ENCODE assay signal across 1 cellular context in the genomic region with DNA sequence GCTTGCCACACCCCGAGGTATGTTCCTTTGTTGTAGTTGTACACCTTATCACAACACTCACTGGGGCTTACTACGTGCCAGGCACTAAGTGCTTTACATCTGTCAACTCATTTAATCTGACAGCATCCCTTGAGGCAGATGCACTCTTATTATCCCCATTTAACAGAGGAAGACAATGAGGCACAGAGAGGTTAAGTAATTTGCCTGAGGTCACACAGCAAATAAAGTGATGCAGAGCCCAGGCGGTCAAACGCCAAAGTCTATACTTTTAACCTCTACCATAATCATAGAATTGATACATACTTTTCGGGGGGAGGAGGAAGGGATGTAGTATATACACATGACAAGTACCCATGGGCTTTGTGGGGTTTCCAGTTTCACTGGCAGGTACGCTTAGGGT.
TF ChIP-seq lines count a peak whose summit lies in the region.

No MANE protein-coding gene starts in this region.

TF ChIP-seq in H1, 55 proteins besides CTCF, POLR2A, EP300 and RAD21:
- TF ChIP-seq HDAC2 (IDR thresholded peaks at IDR 0.05; ENCODE audit: borderline replicate concordance in 1 of 2, low read depth in 2 of 2, low read length in 2 of 2) = peak in 1 of 2 experiments; percentile 86; a peak in 1 of 4 replicates
- peak; percentile 93; the same call in 1 of the 2 replicates for TF ChIP-seq KDM1A (IDR thresholded peaks at IDR 0.05; ENCODE audit: borderline replicate concordance, low read length)
- no peak for TF ChIP-seq RNF2 (IDR thresholded peaks at IDR 0.05; ENCODE audit: borderline replicate concordance, low read depth, low read length, missing control alignments, poor library complexity, severe bottlenecking)
